ENCODE assay signal across 12 cellular contexts in genomic region chr4:115113382-115114106, GRCh38. TPM values are rescaled to one million over a fixed set of nuclear protein-coding genes. Genes with fewer than 3 reads are reported as not detected.
DNase-seq lines count a peak whose midpoint lies in the region; ATAC-seq and TF ChIP-seq lines count a peak whose summit lies in the region.
"Had no signal": no experiment of that assay in that cellular context is flagged by ENCODE, and none has a peak within 500 bp of the region (broad histone marks: within the 10 kb centered on the region; RNA-seq: fewer than 3 reads in every experiment).

NDST4 (minus strand) TSS chr4:115113620; CDS start chr4:115077036, 36,584 bp downstream.

- DNase-seq in cardiac muscle cell (ENCODE audit: low read depth in 1 of 2, low spot score in 1 of 2): peak; percentile 5 to 32
- DNase-seq in Right ventricle myocardium superior: no peak
- peak; percentile 8 for DNase-seq in SW480 (ENCODE audit: low spot score)
- peak; percentile 28 for DNase-seq in iris pigment epithelial cell (ENCODE audit: low read depth)
- no peak for DNase-seq in germinal center (ENCODE audit: low spot score)
- DNase-seq: stimulated activated CD4-positive, alpha-beta T cell treated with anti-CD3 and anti-CD28 coated beads, Interleukin-4, amount 100 ng/mL, for 4 hours; T-helper 2 cell had no signal

- ATAC-seq in Right ventricle myocardium superior (ENCODE audit: poor library complexity) (no peak), GM18498 (IDR thresholded peaks at IDR 0.05; ENCODE audit: unreplicated experiment) (no peak), HG03097 (IDR thresholded peaks at IDR 0.05; ENCODE audit: low FRiP score, unreplicated experiment) (no peak), HG02938 (IDR thresholded peaks at IDR 0.05; ENCODE audit: unreplicated experiment) (no peak)

- intact Hi-C loops in Right ventricle myocardium superior (cut with DNase I): no loop called here

- TF ChIP-seq CTCF in cardiac muscle cell (IDR thresholded peaks at IDR 0.05; ENCODE audit: low read depth, low read length): no peak

- H3K4me3 ChIP-seq in cardiac muscle cell: no peak within 1 kb of the TSS

- no peaks in the 10 kb centered on the region for H3K9me3 ChIP-seq in cardiac muscle cell (ENCODE audit: low read depth)

- no peaks in the 10 kb centered on the region for H3K36me3 ChIP-seq in cardiac muscle cell

- H3K27me3 ChIP-seq in cardiac muscle cell: no peaks in the 10 kb centered on the region

- peaks cover 12% of the 10 kb centered on the region for H3K4me1 ChIP-seq in cardiac muscle cell (ENCODE audit: low read depth)

- H3K27ac ChIP-seq in cardiac muscle cell: peak within 1 kb of the TSS; percentile 62

RNA-seq across cellular contexts. Expression of gene NDST4, which starts in this region (rescaled TPM):
- total RNA-seq in cardiac muscle cell (not detected in 2 replicates), Right ventricle myocardium superior (not detected)
- polyA plus RNA-seq in cardiac muscle cell: 0.34 TPM in 1 of 2 replicates, not detected in the other
- total RNA-seq: endothelial cell of umbilical vein had no signal
- polyA plus RNA-seq: AG04450, endothelial cell of umbilical vein had no signal

Comparison
In these comparisons a context has a peak if more than half of its experiments do, and no peak if none do; other contexts are left out.
1. Peak in DNase-seq and H3K27ac ChIP-seq in cardiac muscle cell; RNA of the gene not detected or under 1 TPM.
2. DNase-seq: peak in SW480 (single experiment) and iris pigment epithelial cell (single experiment); none in Right ventricle myocardium superior (single experiment) and germinal center (single experiment).